1 cellular context compared by ENCODE assay signal in the genomic region with DNA sequence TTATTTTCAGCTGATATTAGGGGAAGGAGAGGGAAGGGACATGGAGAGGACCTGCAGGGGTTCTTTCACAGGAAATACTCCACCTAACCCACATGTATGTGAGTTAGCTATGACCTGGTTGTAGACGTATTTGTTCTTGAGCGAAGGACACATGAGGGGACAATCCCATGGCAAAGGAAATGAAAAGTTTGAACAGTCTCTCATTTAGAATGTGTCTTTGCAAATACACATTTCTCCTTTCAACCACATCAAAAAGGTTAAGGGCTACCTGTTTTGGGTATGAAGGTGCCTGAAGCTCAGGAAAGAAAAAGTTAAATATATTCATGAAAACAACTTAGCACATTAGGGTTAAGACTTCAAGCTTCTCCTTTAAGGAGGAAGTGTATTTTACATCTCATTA.
TF ChIP-seq lines count a peak whose summit lies in the region.

No MANE protein-coding gene starts in this region.

TF ChIP-seq in A549, 52 proteins besides CTCF, POLR2A, EP300 and RAD21 (continued from another document):
- TF ChIP-seq, protein P1, sequence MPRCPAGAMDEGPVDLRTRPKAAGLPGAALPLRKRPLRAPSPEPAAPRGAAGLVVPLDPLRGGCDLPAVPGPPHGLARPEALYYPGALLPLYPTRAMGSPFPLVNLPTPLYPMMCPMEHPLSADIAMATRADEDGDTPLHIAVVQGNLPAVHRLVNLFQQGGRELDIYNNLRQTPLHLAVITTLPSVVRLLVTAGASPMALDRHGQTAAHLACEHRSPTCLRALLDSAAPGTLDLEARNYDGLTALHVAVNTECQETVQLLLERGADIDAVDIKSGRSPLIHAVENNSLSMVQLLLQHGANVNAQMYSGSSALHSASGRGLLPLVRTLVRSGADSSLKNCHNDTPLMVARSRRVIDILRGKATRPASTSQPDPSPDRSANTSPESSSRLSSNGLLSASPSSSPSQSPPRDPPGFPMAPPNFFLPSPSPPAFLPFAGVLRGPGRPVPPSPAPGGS (IDR thresholded peaks at IDR 0.05): no peak
- TF ChIP-seq JUNB (IDR thresholded peaks at IDR 0.05) (no peak), POLR2AphosphoS2 (conservative IDR thresholded peaks at IDR 0.05; ENCODE audit: low read length) (no peak), FOSB (CRISPR knock-in tag; IDR thresholded peaks at IDR 0.05) (no peak), ZC3H11A (IDR thresholded peaks at IDR 0.05) (no peak), RFX5 (IDR thresholded peaks at IDR 0.05) (no peak), JUN (IDR thresholded peaks at IDR 0.05) (no peak), BHLHE40 (IDR thresholded peaks at IDR 0.05; ENCODE audit: low read depth, low read length) (no peak)
